In the genomic region with DNA sequence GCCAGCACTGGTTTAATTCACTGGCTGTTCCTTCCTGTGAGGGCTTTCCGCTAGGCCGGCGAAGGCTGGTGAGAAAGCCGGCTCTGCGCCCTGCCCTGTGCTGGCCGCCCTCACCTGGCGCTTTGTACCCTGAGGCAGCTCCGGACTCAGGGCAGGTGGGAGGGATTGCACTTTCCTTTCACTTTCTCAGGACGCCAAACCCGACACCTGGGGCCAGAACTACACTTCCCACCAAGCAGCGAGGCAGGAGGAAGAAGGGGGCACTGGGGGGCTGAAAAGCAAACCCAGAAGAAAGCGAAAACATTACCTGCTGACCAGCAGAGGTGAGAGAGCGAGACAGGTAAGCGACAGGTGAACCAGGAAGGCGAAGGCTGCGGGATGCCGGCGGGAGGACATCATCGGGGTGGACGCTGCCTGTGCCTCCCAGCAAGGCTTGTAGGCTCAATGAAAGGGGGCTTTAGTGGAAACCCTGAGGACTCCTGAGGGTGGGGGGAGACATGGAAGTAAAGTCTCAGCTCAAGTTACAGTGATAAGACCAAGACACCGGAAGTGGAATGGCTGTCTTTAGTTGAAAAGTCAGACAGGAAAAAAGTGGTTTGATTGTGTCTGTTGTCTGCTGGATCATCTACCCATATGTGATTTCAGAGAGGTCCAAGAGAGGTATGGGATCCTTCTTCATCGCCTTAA, we compare ENCODE assay signal across 8 cellular contexts.
DNase-seq lines count a peak whose midpoint lies in the region; ATAC-seq and TF ChIP-seq lines count a peak whose summit lies in the region.

A gene with protein sequence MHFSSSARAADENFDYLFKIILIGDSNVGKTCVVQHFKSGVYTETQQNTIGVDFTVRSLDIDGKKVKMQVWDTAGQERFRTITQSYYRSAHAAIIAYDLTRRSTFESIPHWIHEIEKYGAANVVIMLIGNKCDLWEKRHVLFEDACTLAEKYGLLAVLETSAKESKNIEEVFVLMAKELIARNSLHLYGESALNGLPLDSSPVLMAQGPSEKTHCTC (plus strand): TSS at position 181 of the 687 bp plus-strand sequence. CDS start 3,589 bp downstream, outside the sequence.

- H3K4me1 ChIP-seq in DND-41 (ENCODE audit: insufficient read depth, low read length): peaks cover 14% of the 10 kb centered on the region

- H2AFZ ChIP-seq in DND-41 (ENCODE audit: low read depth, low read length): peak within 1 kb of the TSS; percentile 57

- H4K20me1 ChIP-seq in DND-41 (ENCODE audit: insufficient read depth, low read length): no peaks in the 10 kb centered on the region

- H3K27me3 ChIP-seq in DND-41 (ENCODE audit: insufficient read depth, low read length, poor library complexity): no peaks in the 10 kb centered on the region

- DNase-seq in DND-41: peak; percentile 14
- peak; percentile 33 for DNase-seq in NCI-H2107 (lab: John Stamatoyannopoulos, UW)
- DNase-seq in activated T-cell treated with anti-CD3 and anti-CD28 coated beads, Interleukin-2, amount 50 U/mL, for 48 hours: peak; percentile 57 to 59
- peak; percentile 30 for DNase-seq in germinal center (ENCODE audit: low spot score)
- no peak for DNase-seq in retinal pigment epithelial cell (ENCODE audit: low read depth)

- peak; percentile 83 for ATAC-seq in DND-41 (ENCODE audit: insufficient read depth, low read depth)
- ATAC-seq in HG03432 (IDR thresholded peaks at IDR 0.05; ENCODE audit: unreplicated experiment): no peak
- no peak for ATAC-seq in GM21515 (IDR thresholded peaks at IDR 0.05; ENCODE audit: unreplicated experiment)
- no peak for ATAC-seq in GM19328 (IDR thresholded peaks at IDR 0.05; ENCODE audit: unreplicated experiment)

- no peaks in the 10 kb centered on the region for H3K9me3 ChIP-seq in DND-41 (ENCODE audit: insufficient read depth, low read length, severe bottlenecking)

- TF ChIP-seq CTCF in DND-41 (IDR thresholded peaks at IDR 0.05; ENCODE audit: borderline replicate concordance, extremely low read depth, low read length, poor library complexity, severe bottlenecking) (no peak), retinal pigment epithelial cell (conservative IDR thresholded peaks at IDR 0.05; ENCODE audit: low read depth, low read length) (no peak)

- no peaks in the 10 kb centered on the region for H3K79me2 ChIP-seq in DND-41 (ENCODE audit: insufficient read depth, low read length)

- H3K27ac ChIP-seq in DND-41 (ENCODE audit: low read length): peak within 1 kb of the TSS; percentile 52

- H3K4me3 ChIP-seq in DND-41 (ENCODE audit: low read depth in 1 of 2, low read length in 2 of 2) (0 out of 4 replicates have a peak within 1 kb of the TSS, but pooled peaks of 1 of the 2 experiments have one; percentile 12), retinal pigment epithelial cell (ENCODE audit: low read length) (peak within 1 kb of the TSS; percentile 37)

- H3K9ac ChIP-seq in DND-41 (ENCODE audit: low read depth, low read length): no peak within 1 kb of the TSS; the same call in 1 of the 2 replicates

- peak within 1 kb of the TSS; percentile 56 for H3K4me2 ChIP-seq in DND-41 (ENCODE audit: insufficient read depth, low read length)

- no peaks in the 10 kb centered on the region for H3K36me3 ChIP-seq in DND-41 (ENCODE audit: insufficient read depth, low read length)
